ENCODE assay signal across 17 cellular contexts in the genomic region with DNA sequence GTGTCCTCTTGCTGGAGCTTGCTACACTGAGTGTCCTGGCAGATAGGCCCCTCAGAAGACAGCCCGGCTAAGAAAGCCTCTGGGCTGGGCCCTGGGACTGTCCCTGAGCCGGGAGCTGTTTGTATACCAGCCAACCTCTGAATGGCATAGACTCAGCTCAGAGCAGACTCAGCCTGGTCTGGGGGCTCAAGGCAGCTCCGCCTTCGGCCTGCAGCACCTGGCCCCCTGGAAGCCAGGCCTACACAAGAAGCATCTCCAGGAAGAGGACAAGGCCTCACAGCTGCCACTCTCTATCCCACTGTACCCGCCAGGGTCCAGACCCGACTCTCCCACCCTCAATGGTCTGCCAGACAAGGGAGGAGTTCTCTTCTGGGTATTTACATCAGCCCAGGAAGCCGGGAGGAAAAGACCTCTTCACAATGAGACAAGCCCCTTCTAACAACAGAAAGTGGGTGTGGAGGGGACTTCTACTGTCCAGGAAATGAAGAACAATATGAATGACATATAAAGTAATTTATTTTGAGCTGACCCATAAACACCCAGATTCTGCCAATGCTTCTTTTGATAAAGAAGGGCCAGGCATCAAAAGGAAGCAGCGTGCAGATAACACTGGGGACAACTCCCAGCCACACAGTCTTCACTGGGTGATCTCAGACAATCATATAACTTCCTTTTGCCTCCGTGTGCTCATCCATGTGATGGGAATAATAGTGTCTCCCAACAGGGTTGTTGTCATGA.
"Had no signal": no experiment of that assay in that cellular context is flagged by ENCODE, and none has a peak within 500 bp of the region (broad histone marks: within the 10 kb centered on the region; RNA-seq: fewer than 3 reads in every experiment).

No MANE protein-coding gene starts in this region.

- H3K4me3 Mint-ChIP-seq: brain; central memory CD8-positive, alpha-beta T cell; stimulated activated naive B cell treated with anti-CD40 and anti-IgM and Interleukin-4, amounts not matched to agents 10 μg/mL and 1 μg/mL and 100 μg/mL, for 72 hours; type B pancreatic cell had no signal

- H3K36me3 ChIP-seq: left lung, pancreas had no signal

- H3K27me3 ChIP-seq: pancreas had no signal

- H3K27ac Mint-ChIP-seq: activated naive CD4-positive, alpha-beta T cell treated with anti-CD3 and anti-CD28 coated beads, Interleukin-2, amount 50 U/mL, for 72 hours; stimulated activated naive B cell treated with anti-CD40 and anti-IgM and Interleukin-4, amounts not matched to agents 10 μg/mL and 1 μg/mL and 100 μg/mL, for 72 hours; type B pancreatic cell had no signal

- H3K27me3 Mint-ChIP-seq: type B pancreatic cell had no signal

- ATAC-seq: activated naive CD4-positive, alpha-beta T cell treated with anti-CD3 and anti-CD28 coated beads, Interleukin-2, amount 50 U/mL, for 72 hours; foreskin keratinocyte; left lung; pancreas; stimulated activated naive B cell treated with anti-CD40 and anti-IgM and Interleukin-4, amounts not matched to agents 10 μg/mL and 1 μg/mL and 100 μg/mL, for 72 hours had no signal

- H3K9me3 ChIP-seq: left lung, pancreas had no signal

- H3K9me3 Mint-ChIP-seq: activated naive CD4-positive, alpha-beta T cell treated with anti-CD3 and anti-CD28 coated beads, Interleukin-2, amount 50 U/mL, for 72 hours; brain; central memory CD8-positive, alpha-beta T cell; stimulated activated naive B cell treated with anti-CD40 and anti-IgM and Interleukin-4, amounts not matched to agents 10 μg/mL and 1 μg/mL and 100 μg/mL, for 72 hours; type B pancreatic cell had no signal

- H3K4me1 ChIP-seq: foreskin keratinocyte, pancreas had no signal

- H3K27ac ChIP-seq: foreskin keratinocyte, pancreas had no signal

- DNase-seq: activated CD4-positive, alpha-beta T cell treated with anti-CD3 and anti-CD28 coated beads, Interleukin-2, amount 50 U/mL, for 1 hour; activated gamma-delta T cell; activated T-cell treated with anti-CD3 and anti-CD28 coated beads, Interleukin-2, amount 50 U/mL, for 1 hour; effector CD8-positive, alpha-beta T cell; foreskin keratinocyte; kidney; mesendoderm; stimulated activated CD4-positive, alpha-beta T cell treated with anti-CD3 and anti-CD28 coated beads, Interleukin-15, amount 100 ng/mL, for 24 hours; stimulated activated CD4-positive, alpha-beta T cell treated with anti-CD3 and anti-CD28 coated beads, Interleukin-4, amount 100 ng/mL, for 1 hour; stimulated activated naive B cell treated with anti-CD40 and anti-IgM and Interleukin-4, amounts not matched to agents 10 μg/mL and 1 μg/mL and 100 μg/mL, for 72 hours; T-helper 2 cell had no signal

- H3K4me3 ChIP-seq: left lung, pancreas had no signal

- H3K36me3 Mint-ChIP-seq: activated naive CD4-positive, alpha-beta T cell treated with anti-CD3 and anti-CD28 coated beads, Interleukin-2, amount 50 U/mL, for 72 hours; brain; stimulated activated naive B cell treated with anti-CD40 and anti-IgM and Interleukin-4, amounts not matched to agents 10 μg/mL and 1 μg/mL and 100 μg/mL, for 72 hours; type B pancreatic cell had no signal
